ENCODE assay signal across 1 cellular context in genomic region chr13:44918323-44919102, GRCh38.
A peak's percentile ranks its signal among the peaks of the same experiment; 100 is the strongest.
TF ChIP-seq lines count a peak whose summit lies in the region.

No MANE protein-coding gene starts in this region.

TF ChIP-seq in HEK293, 187 proteins besides CTCF, POLR2A, EP300 and RAD21 (continued from another document and continues in another):
- TF ChIP-seq ATF2 (tag by site-specific recombination; IDR thresholded peaks at IDR 0.05; ENCODE audit: low read depth) (no peak), ZNF24 (tag by site-specific recombination; IDR thresholded peaks at IDR 0.05) (peak; percentile 6; the same call in 1 of the 2 replicates), ZNF701 (tag by site-specific recombination; IDR thresholded peaks at IDR 0.05) (no peak), ZNF140 (tag by site-specific recombination; IDR thresholded peaks at IDR 0.05) (no peak), ZSCAN5A (tag by site-specific recombination; IDR thresholded peaks at IDR 0.05) (peak; percentile 39), ZNF2 (tag by site-specific recombination; IDR thresholded peaks at IDR 0.05) (peak; percentile 64), ZNF391 (tag by site-specific recombination; IDR thresholded peaks at IDR 0.05; ENCODE audit: borderline replicate concordance, low read depth) (0 out of 2 replicates have a peak, but pooled peaks have one; percentile 1), ZBTB11 (tag by site-specific recombination; conservative IDR thresholded peaks at IDR 0.05; ENCODE audit: low read depth) (no peak), ZNF18 (tag by site-specific recombination; IDR thresholded peaks at IDR 0.05) (no peak), ZNF792 (tag by site-specific recombination; IDR thresholded peaks at IDR 0.05) (no peak), RBAK (tag by site-specific recombination; IDR thresholded peaks at IDR 0.05) (no peak), ZNF510 (tag by site-specific recombination; IDR thresholded peaks at IDR 0.05; ENCODE audit: insufficient replicate concordance) (no peak), HIC1 (tag by site-specific recombination; IDR thresholded peaks at IDR 0.05) (peak; percentile 86), ZSCAN23 (tag by site-specific recombination; IDR thresholded peaks at IDR 0.05) (no peak), ZNF514 (tag by site-specific recombination; IDR thresholded peaks at IDR 0.05) (no peak), ZNF621 (tag by site-specific recombination; IDR thresholded peaks at IDR 0.05) (no peak), ZNF692 (tag by site-specific recombination; IDR thresholded peaks at IDR 0.05) (no peak), TCF7L2 (IDR thresholded peaks at IDR 0.05; ENCODE audit: borderline replicate concordance, low read depth, low read length) (no peak), FEZF1 (tag by site-specific recombination; IDR thresholded peaks at IDR 0.05) (no peak), ZNF580 (tag by site-specific recombination; IDR thresholded peaks at IDR 0.05) (no peak), ZNF747 (tag by site-specific recombination; IDR thresholded peaks at IDR 0.05) (no peak), ZNF280D (tag by site-specific recombination; IDR thresholded peaks at IDR 0.05) (no peak), ZNF488 (tag by site-specific recombination; IDR thresholded peaks at IDR 0.05) (no peak), ZBTB44 (tag by site-specific recombination; IDR thresholded peaks at IDR 0.05) (no peak), KLF7 (tag by site-specific recombination; IDR thresholded peaks at IDR 0.05; ENCODE audit: borderline replicate concordance) (no peak), ZBTB1 (tag by site-specific recombination; IDR thresholded peaks at IDR 0.05) (no peak), SP3 (tag by site-specific recombination; IDR thresholded peaks at IDR 0.05) (0 out of 2 replicates have a peak, but pooled peaks have one; percentile 6), ZNF610 (tag by site-specific recombination; IDR thresholded peaks at IDR 0.05; ENCODE audit: borderline replicate concordance) (no peak), PRDM10 (tag by site-specific recombination; IDR thresholded peaks at IDR 0.05) (peak; percentile 84), HOXA7 (CRISPR knock-in tag; IDR thresholded peaks at IDR 0.05; ENCODE audit: borderline replicate concordance) (no peak), KLF16 (tag by site-specific recombination; IDR thresholded peaks at IDR 0.05) (no peak), GLI2 (tag by site-specific recombination; IDR thresholded peaks at IDR 0.05; ENCODE audit: borderline replicate concordance, low read depth) (no peak), MEIS1 (CRISPR knock-in tag; IDR thresholded peaks at IDR 0.05; ENCODE audit: borderline replicate concordance) (no peak), ZNF404 (tag by site-specific recombination; IDR thresholded peaks at IDR 0.05) (no peak), ZNF302 (tag by site-specific recombination; IDR thresholded peaks at IDR 0.05; ENCODE audit: low read depth) (no peak), ZNF433 (tag by site-specific recombination; IDR thresholded peaks at IDR 0.05; ENCODE audit: low read depth) (no peak), ZIC2 (tag by site-specific recombination; IDR thresholded peaks at IDR 0.05) (peak; percentile 48)
